In the genomic region with DNA sequence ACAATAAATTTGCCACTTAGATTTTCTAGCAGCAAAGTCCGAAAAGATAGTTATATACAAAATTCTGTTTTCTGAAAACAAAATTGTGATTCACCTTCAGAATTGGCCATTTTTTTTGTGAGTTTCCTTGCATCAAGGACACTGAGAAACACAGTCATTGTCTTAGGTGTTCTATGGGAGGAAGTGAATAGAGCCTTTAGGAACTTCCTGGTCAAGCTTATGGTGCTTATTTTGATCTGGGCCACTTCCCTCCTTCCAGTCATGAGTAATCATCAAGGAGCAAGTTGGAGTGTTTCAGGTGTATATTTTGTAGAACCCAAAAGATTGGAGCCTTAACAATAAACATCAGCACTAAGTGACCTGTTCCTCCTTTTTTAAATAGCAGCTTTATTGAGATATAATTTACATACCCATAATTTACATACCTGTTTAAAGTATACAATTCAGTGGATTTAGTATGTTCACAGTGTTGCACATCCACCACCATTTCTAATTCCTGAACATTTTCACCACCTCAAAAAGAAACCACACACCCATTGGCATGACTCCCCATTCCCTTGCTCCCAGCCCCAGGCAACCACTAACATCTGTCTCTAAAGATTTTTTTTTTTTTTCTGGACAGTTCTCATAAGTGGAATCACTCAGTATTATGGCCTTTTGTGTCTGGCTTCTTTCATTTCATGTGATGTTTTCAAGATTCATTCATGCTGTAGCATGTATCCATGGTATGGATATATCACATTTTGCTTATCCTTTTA, we compare ENCODE assay signal across 24 cellular contexts. TPM values are rescaled to one million over a fixed set of nuclear protein-coding genes. Genes with fewer than 3 reads are reported as not detected.
"Had no signal": no experiment of that assay in that cellular context is flagged by ENCODE, and none has a peak within 500 bp of the region (broad histone marks: within the 10 kb centered on the region; RNA-seq: fewer than 3 reads in every experiment).

No MANE protein-coding gene starts in this region.

- H3K27ac ChIP-seq: adrenal gland, ascending aorta, colonic mucosa, ovary, prostate gland, tibial nerve, VCaP had no signal

- H3K36me3 ChIP-seq: ovary had no signal

- H3K27me3 ChIP-seq: adrenal gland, ascending aorta, colonic mucosa, ovary, tibial nerve had no signal

- DNase-seq: activated CD4-positive, alpha-beta T cell treated with anti-CD3 and anti-CD28 coated beads, Interleukin-2, amount 10 ng/mL, durations not matched to agents 7 days and 5 days; activated naive CD4-positive, alpha-beta T cell; activated T-cell treated with anti-CD3 and anti-CD28 coated beads, Interleukin-2, amount 50 U/mL, for 1 hour; colonic mucosa; hippocampal formation; kidney glomerular epithelial cell; left ventricle myocardium superior; midbrain; ovary; stimulated activated CD4-positive, alpha-beta T cell treated with anti-CD3 and anti-CD28 coated beads, Interleukin-1b, Interleukin-23, amount 100 ng/mL, for 48 hours; stimulated activated naive CD8-positive, alpha-beta T cell treated with anti-CD3 and anti-CD28 coated beads, Interleukin-15, amount 100 ng/mL, for 72 hours had no signal

- H3K4me3 Mint-ChIP-seq: activated CD4-positive, alpha-beta T cell treated with anti-CD3 and anti-CD28 coated beads, Interleukin-2, amount 10 ng/mL, durations not matched to agents 7 days and 5 days; activated naive CD8-positive, alpha-beta T cell; natural killer cell treated with Interleukin-12 subunit alpha and Interleukin-12 subunit beta and Interleukin-15 and Interleukin-18, amount 100 ng/mL, for 72 hours; stimulated activated naive CD8-positive, alpha-beta T cell treated with anti-CD3 and anti-CD28 coated beads, Interleukin-15, amount 100 ng/mL, for 72 hours; T-helper 2 cell treated with Interferon-gamma antibody and Interleukin-4, amounts not matched to agents 5 μg/mL and 100 μg/mL, for 36 hours had no signal

- H3K27me3 Mint-ChIP-seq: activated CD4-positive, alpha-beta T cell treated with anti-CD3 and anti-CD28 coated beads, Interleukin-2, amount 10 ng/mL, durations not matched to agents 7 days and 5 days; activated naive CD8-positive, alpha-beta T cell; natural killer cell treated with Interleukin-12 subunit alpha and Interleukin-12 subunit beta and Interleukin-15 and Interleukin-18, amount 100 ng/mL, for 72 hours; stimulated activated naive CD8-positive, alpha-beta T cell treated with anti-CD3 and anti-CD28 coated beads, Interleukin-15, amount 100 ng/mL, for 72 hours had no signal

- H3K4me1 Mint-ChIP-seq: activated CD4-positive, alpha-beta T cell treated with anti-CD3 and anti-CD28 coated beads, Interleukin-2, amount 10 ng/mL, durations not matched to agents 7 days and 5 days had no signal

- H3K27ac Mint-ChIP-seq: activated CD4-positive, alpha-beta T cell treated with anti-CD3 and anti-CD28 coated beads, Interleukin-2, amount 10 ng/mL, durations not matched to agents 7 days and 5 days; activated naive CD8-positive, alpha-beta T cell; activated T-helper 2 cell treated with anti-CD3 and anti-CD28 coated beads, Interferon-gamma antibody, Interleukin-2, Interleukin-4, amounts not matched to agents 10 μg/mL and 5 μg/mL and 100 μg/mL, durations not matched to agents 14 hours and 24 hours and 36 hours; natural killer cell treated with Interleukin-12 subunit alpha and Interleukin-12 subunit beta and Interleukin-15 and Interleukin-18, amount 100 ng/mL, for 72 hours; T-helper 2 cell treated with Interferon-gamma antibody and Interleukin-4, amounts not matched to agents 5 μg/mL and 100 μg/mL, for 36 hours had no signal

- H3K9me3 ChIP-seq: adrenal gland, ascending aorta, colonic mucosa, ovary, prostate gland, tibial nerve had no signal

- H3K9me3 Mint-ChIP-seq: activated CD4-positive, alpha-beta T cell treated with anti-CD3 and anti-CD28 coated beads, Interleukin-2, amount 10 ng/mL, durations not matched to agents 7 days and 5 days; activated T-helper 2 cell treated with anti-CD3 and anti-CD28 coated beads, Interferon-gamma antibody, Interleukin-2, Interleukin-4, amounts not matched to agents 10 μg/mL and 5 μg/mL and 100 μg/mL, durations not matched to agents 14 hours and 24 hours and 36 hours; natural killer cell treated with Interleukin-12 subunit alpha and Interleukin-12 subunit beta and Interleukin-15 and Interleukin-18, amount 100 ng/mL, for 72 hours; stimulated activated naive CD8-positive, alpha-beta T cell treated with anti-CD3 and anti-CD28 coated beads, Interleukin-15, amount 100 ng/mL, for 72 hours; T-helper 2 cell treated with Interferon-gamma antibody and Interleukin-4, amounts not matched to agents 5 μg/mL and 100 μg/mL, for 36 hours had no signal

- H3K4me3 ChIP-seq: adrenal gland, ascending aorta, colonic mucosa, ovary, prostate gland, tibial nerve had no signal

- H3K4me1 ChIP-seq: adrenal gland, ascending aorta, colonic mucosa, prostate gland, tibial nerve had no signal

- ATAC-seq: activated CD4-positive, CD25-positive, alpha-beta regulatory T cell treated with anti-CD3 and anti-CD28 coated beads, Interleukin-2, amount 50 U/mL, for 24 hours; left ventricle myocardium superior; natural killer cell treated with Interleukin-12 subunit alpha and Interleukin-12 subunit beta and Interleukin-15 and Interleukin-18, amount 100 ng/mL, for 72 hours; stimulated activated naive CD8-positive, alpha-beta T cell treated with anti-CD3 and anti-CD28 coated beads, Interleukin-15, amount 100 ng/mL, for 72 hours had no signal

RNA-seq across cellular contexts. Expression of gene TMEM74B, which starts 17.6 kb away (rescaled TPM):
- total RNA-seq: ascending aorta; natural killer cell treated with Interleukin-12 subunit alpha and Interleukin-12 subunit beta and Interleukin-15 and Interleukin-18, amount 100 ng/mL, for 72 hours had no signal

RNA-seq across cellular contexts. Expression of gene C20orf202, which starts 36.1 kb away (rescaled TPM):
- total RNA-seq: activated CD4-positive, alpha-beta T cell treated with anti-CD3 and anti-CD28 coated beads, Interleukin-2, amount 10 ng/mL, durations not matched to agents 7 days and 5 days; activated T-helper 2 cell treated with anti-CD3 and anti-CD28 coated beads, Interferon-gamma antibody, Interleukin-2, Interleukin-4, amounts not matched to agents 10 μg/mL and 5 μg/mL and 100 μg/mL, durations not matched to agents 14 hours and 24 hours and 36 hours; ascending aorta; epithelial cell of proximal tubule; prostate gland had no signal

RNA-seq across cellular contexts. Expression of gene RAD21L1, which starts 58.7 kb away (rescaled TPM):
- total RNA-seq: activated T-helper 2 cell treated with anti-CD3 and anti-CD28 coated beads, Interferon-gamma antibody, Interleukin-2, Interleukin-4, amounts not matched to agents 10 μg/mL and 5 μg/mL and 100 μg/mL, durations not matched to agents 14 hours and 24 hours and 36 hours; adrenal gland; ascending aorta; colonic mucosa; left ventricle myocardium superior; natural killer cell treated with Interleukin-12 subunit alpha and Interleukin-12 subunit beta and Interleukin-15 and Interleukin-18, amount 100 ng/mL, for 72 hours; ovary; skeletal muscle tissue; urinary bladder had no signal
- polyA plus RNA-seq: ovary, urinary bladder had no signal
